8 cellular contexts compared by ENCODE assay signal in genomic region chr12:75480469-75480949, GRCh38. TPM values are rescaled to one million over a fixed set of nuclear protein-coding genes. Genes with fewer than 3 reads are reported as not detected.
A peak's percentile ranks its signal among the peaks of the same experiment; 100 is the strongest.
DNase-seq lines count a peak whose midpoint lies in the region; ATAC-seq, FAIRE-seq and TF ChIP-seq lines count a peak whose summit lies in the region.

Gene GLIPR1 (plus strand): TSS chr12:75480755. CDS start chr12:75480881, 126 bp downstream.

- H3K9me2 ChIP-seq in SK-N-SH: no peaks in the 10 kb centered on the region

- POLR2A ChIA-PET in AG04449 (lab: Yijun Ruan, JAX) (interaction anchor here (0.8 to 2.1 kb wide), 6 partner anchors 31 to 550 kb away, joined by 3 to 11 read pairs (median 8); partner anchors contain the start of genes CAPS2, GLIPR1L1, GLIPR1L2 and KRR1), SK-N-SH (lab: Yijun Ruan, JAX) (no interaction called here)

- intact Hi-C loops in Right ventricle myocardium inferior (cut with DNase I) (loop anchor here (1.0 kb wide), 1 partner anchor 14 kb away; no protein-coding TSS in a partner anchor), psoas muscle (cut with DNase I) (no loop called here)

- TF ChIP-seq EP300 in SK-N-SH (IDR thresholded peaks at IDR 0.05; ENCODE audit: borderline replicate concordance in 1 of 2, low read depth in 1 of 2, low read length in 1 of 2): peak in 1 of 2 experiments; percentile 43; a peak in 1 of 4 replicates

- no peaks in the 10 kb centered on the region for H4K20me1 ChIP-seq in SK-N-SH (ENCODE audit: insufficient read depth)

- TF ChIP-seq RAD21 in SK-N-SH (IDR thresholded peaks at IDR 0.05; ENCODE audit: low read length): no peak

- TF ChIP-seq CTCF in AG04449 (IDR thresholded peaks at IDR 0.05; ENCODE audit: insufficient read depth, low read length, missing control alignments): no peak
- TF ChIP-seq CTCF in SK-N-SH (IDR thresholded peaks at IDR 0.05): no peak
- TF ChIP-seq CTCF in psoas muscle (IDR thresholded peaks at IDR 0.05): no peak

- H3K36me3 ChIP-seq in SK-N-SH (replicated peaks in 1 of 2; ENCODE audit: control insufficient read depth in 1 of 2, insufficient read depth in 2 of 2, low read length in 1 of 2) (peaks cover 0 to 3% of the 10 kb centered on the region in 2 experiments), psoas muscle (ENCODE audit: insufficient read depth in 1 of 2, low read depth in 1 of 2) (no peaks in the 10 kb centered on the region)

- CTCF ChIA-PET in AG04449 (lab: Yijun Ruan, JAX): interaction anchor here (1.0 to 14.9 kb wide), 5 partner anchors 8 to 147 kb away, joined by 3 to 145 read pairs (median 81); partner anchors contain the start of genes CAPS2, GLIPR1L1 and GLIPR1L2
- CTCF ChIA-PET in SK-N-SH (lab: Yijun Ruan, JAX): no interaction called here

- H3K27ac ChIP-seq in SK-N-SH (ENCODE audit: low read depth in 2 of 2, low read length in 1 of 2) (peak within 1 kb of the TSS; percentile 76 to 91; a peak in 3 of 4 replicates), psoas muscle (peak within 1 kb of the TSS; percentile 64)

- WGBS in SK-N-SH (ENCODE audit: low lambda C conversion rate): 18% methylated on average over 8 of the region's 8 CpGs
- 18 to 36% (median 22%) methylated on average over 8 of the region's 8 CpGs for WGBS in psoas muscle, 3 donors

- DNase-seq in AG04449 (ENCODE audit: low read depth, low spot score) (peak; percentile 98), GM19238 (ENCODE audit: insufficient read length, low spot score) (peak; percentile 32), SK-N-SH (peak; percentile 2), Right ventricle myocardium inferior (ENCODE audit: missing footprints) (peak; percentile 89), psoas muscle (peak; percentile 76 to 82), urothelium cell line (ENCODE audit: low spot score) (peak; percentile 48)
- peak; percentile 75 for DNase-seq in activated naive CD4-positive, alpha-beta T cell treated with anti-CD3 and anti-CD28 coated beads, Interleukin-2, amount 50 U/mL, for 16 hours

- H3K27me3 ChIP-seq in SK-N-SH (ENCODE audit: insufficient read depth) (no peaks in the 10 kb centered on the region), psoas muscle (ENCODE audit: insufficient read depth in 3 of 3, low read length in 2 of 3) (no peaks in the 10 kb centered on the region)

- H3K4me2 ChIP-seq in SK-N-SH: peak within 1 kb of the TSS; percentile 86

- H3K4me3 ChIP-seq in AG04449 (ENCODE audit: low read depth, low read length): peak within 1 kb of the TSS; percentile 56
- peak within 1 kb of the TSS; percentile 41 to 68; a peak in 3 of 4 replicates for H3K4me3 ChIP-seq in SK-N-SH (ENCODE audit: low read depth in 2 of 2, low read length in 1 of 2)
- H3K4me3 ChIP-seq in psoas muscle: peak within 1 kb of the TSS; percentile 62

- peaks cover 45% of the 10 kb centered on the region for H3K79me2 ChIP-seq in SK-N-SH (ENCODE audit: insufficient read depth)

- H3K9me3 ChIP-seq in SK-N-SH (no peaks in the 10 kb centered on the region), psoas muscle (no peaks in the 10 kb centered on the region)

- H3K4me1 ChIP-seq in SK-N-SH (ENCODE audit: control insufficient read depth in 1 of 2, insufficient read depth in 2 of 2, low read depth in 1 of 2, low read length in 1 of 2): peaks cover 0 to 5% of the 10 kb centered on the region in 2 experiments; a peak in 3 of 4 replicates
- peaks cover 9% of the 10 kb centered on the region for H3K4me1 ChIP-seq in psoas muscle

- no peak for FAIRE-seq in urothelium cell line (lab: Jason Lieb, UNC)

- peaks cover 28% of the 10 kb centered on the region for H3F3A ChIP-seq in SK-N-SH (replicated peaks; ENCODE audit: insufficient read depth)

- peak within 1 kb of the TSS; percentile 66 for H3K9ac ChIP-seq in SK-N-SH

- ATAC-seq in HG03457 (IDR thresholded peaks at IDR 0.05; ENCODE audit: unreplicated experiment): peak; percentile 90
- ATAC-seq in Right ventricle myocardium inferior: peak; percentile 92
- ATAC-seq in psoas muscle: peak; percentile 74 to 86 (median 82)

- peak within 1 kb of the TSS; percentile 75 for H2AFZ ChIP-seq in SK-N-SH (ENCODE audit: low read depth)

TF ChIP-seq in SK-N-SH, 30 proteins besides CTCF, POLR2A, EP300 and RAD21 (continues in another document):
- TF ChIP-seq USF2 (IDR thresholded peaks at IDR 0.05; ENCODE audit: borderline replicate concordance, low read depth, low read length) (no peak), GATA2 (CRISPR knock-in tag; IDR thresholded peaks at IDR 0.05) (no peak), TCF12 (IDR thresholded peaks at IDR 0.05) (peak; percentile 38; the same call in 1 of the 2 replicates), MEF2A (IDR thresholded peaks at IDR 0.05; ENCODE audit: borderline replicate concordance, low read depth) (no peak), REST (IDR thresholded peaks at IDR 0.05; ENCODE audit: low read depth, low read length) (0 out of 2 replicates have a peak, but pooled peaks have one; percentile 8), NRF1 (IDR thresholded peaks at IDR 0.05; ENCODE audit: low read depth, low read length) (no peak), SMC3 (IDR thresholded peaks at IDR 0.05; ENCODE audit: low read depth, low read length) (no peak), ELF1 (IDR thresholded peaks at IDR 0.05) (no peak), RXRA (IDR thresholded peaks at IDR 0.05; ENCODE audit: borderline replicate concordance, low read depth) (peak; percentile 37; the same call in 1 of the 2 replicates), USF1 (IDR thresholded peaks at IDR 0.05; ENCODE audit: borderline replicate concordance, low read depth) (no peak), IRF3 (IDR thresholded peaks at IDR 0.05; ENCODE audit: low read depth, low read length) (no peak), EZH2phosphoT487 (IDR thresholded peaks at IDR 0.05; ENCODE audit: borderline replicate concordance, low read depth) (no peak), JUND (IDR thresholded peaks at IDR 0.05) (peak; percentile 32; the same call in 1 of the 2 replicates)

RNA-seq across cellular contexts. Expression of gene GLIPR1, which starts in this region (rescaled TPM):
- 75.6 and 141 TPM in 2 replicates for polyA plus RNA-seq in SK-N-SH (2012; rRNA removed)
- polyA plus RNA-seq in SK-N-SH (2012; cell fraction: cytosol; rRNA removed): 90.9 and 104 TPM in 2 replicates
- polyA plus RNA-seq in SK-N-SH (2012; cell fraction: nucleus; rRNA removed): 70.1 and 139 TPM in 2 replicates
- total RNA-seq in Right ventricle myocardium inferior: 12.2 TPM
- 1 to 10 TPM; 2.8 to 5.7 (median 4.9) TPM for total RNA-seq in psoas muscle
- polyA plus RNA-seq in psoas muscle: 1 to 10 TPM in 1 of 3 donors, under 1 TPM in 2; 0.52 to 4.4 (median 0.88) TPM

Comparison
In these comparisons a context has a peak if more than half of its experiments do, and no peak if none do; other contexts are left out.
1. Peak in every context shown above with its lines: DNase-seq, ATAC-seq, H3K4me3 ChIP-seq and H3K27ac ChIP-seq.
2. RNA of gene GLIPR1 (polyA plus RNA-seq): 70.1 to 141 TPM in SK-N-SH; 0.52 to 4.4 TPM in psoas muscle; every median in the first group is over 10 times any median in the second.
3. DNase-seq: peak in every context shown above with its lines; median percentile 98 in AG04449; 89 in Right ventricle myocardium inferior; 79 in psoas muscle; 75 in activated naive CD4-positive, alpha-beta T cell treated with anti-CD3 and anti-CD28 coated beads, Interleukin-2, amount 50 U/mL, for 16 hours; 48 in urothelium cell line; 32 in GM19238; 2 in SK-N-SH.